8 cellular contexts compared by ENCODE assay signal in the genomic region with DNA sequence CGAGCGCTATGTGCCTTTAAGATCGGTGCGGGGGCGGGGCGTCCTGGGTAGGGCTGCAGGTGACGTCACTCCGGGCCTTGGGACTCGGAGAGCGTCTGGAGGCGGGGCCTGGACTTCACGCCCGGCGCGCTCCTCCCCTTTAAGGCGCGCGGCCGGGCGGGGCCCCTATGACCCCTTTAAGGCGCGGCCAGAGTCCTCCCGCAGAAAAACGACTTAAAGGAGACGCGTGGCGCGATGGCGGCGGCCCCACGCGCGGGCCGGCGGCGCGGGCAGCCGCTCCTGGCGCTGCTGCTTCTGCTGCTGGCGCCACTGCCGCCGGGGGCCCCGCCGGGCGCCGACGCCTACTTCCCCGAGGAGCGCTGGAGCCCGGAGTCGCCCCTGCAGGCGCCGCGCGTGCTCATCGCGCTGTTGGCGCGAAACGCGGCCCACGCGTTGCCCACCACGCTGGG. TPM values are rescaled to one million over a fixed set of nuclear protein-coding genes. Genes with fewer than 3 reads are reported as not detected.
A peak's percentile ranks its signal among the peaks of the same experiment; 100 is the strongest.
DNase-seq lines count a peak whose midpoint lies in the region; ATAC-seq and TF ChIP-seq lines count a peak whose summit lies in the region.

A gene (plus strand): TSS at position 170 of the 449 bp plus-strand sequence. CDS start 65 bp downstream, at position 235.

- peaks cover 5% of the 10 kb centered on the region for H3K27me3 Mint-ChIP-seq in GM23338 (ENCODE audit: insufficient read depth, low read depth, poor library complexity)
- H3K27me3 Mint-ChIP-seq in naive thymus-derived CD4-positive, alpha-beta T cell = no peaks in the 10 kb centered on the region
- no peaks in the 10 kb centered on the region for H3K27me3 Mint-ChIP-seq in stimulated activated memory B cell treated with anti-CD40 and anti-IgM and Interleukin-4, amounts not matched to agents 10 μg/mL and 1 μg/mL and 100 μg/mL, for 72 hours

- H3K27ac ChIP-seq in GM23338 (ENCODE audit: low read depth) (no peak within 1 kb of the TSS), RWPE1 (peak within 1 kb of the TSS; percentile 91)
- peak within 1 kb of the TSS; percentile 76 for H3K27ac ChIP-seq in naive thymus-derived CD4-positive, alpha-beta T cell (ENCODE audit: low read depth, low read length)

- no peaks in the 10 kb centered on the region for H3K9me3 ChIP-seq in naive thymus-derived CD4-positive, alpha-beta T cell (ENCODE audit: control insufficient read depth in 2 of 3, low read length in 3 of 3)

- no peaks in the 10 kb centered on the region for H3K79me2 ChIP-seq in GM23338 (replicated peaks; ENCODE audit: insufficient read depth)

- no peak within 1 kb of the TSS for H3K27ac Mint-ChIP-seq in GM23338
- peak within 1 kb of the TSS in 6 of 9 donors; percentile 36 to 80 (median 66) for H3K27ac Mint-ChIP-seq in naive thymus-derived CD4-positive, alpha-beta T cell
- peak within 1 kb of the TSS; percentile 90 for H3K27ac Mint-ChIP-seq in stimulated activated memory B cell treated with anti-CD40 and anti-IgM and Interleukin-4, amounts not matched to agents 10 μg/mL and 1 μg/mL and 100 μg/mL, for 72 hours

- no peaks in the 10 kb centered on the region for H3K9me3 Mint-ChIP-seq in GM23338
- no peaks in the 10 kb centered on the region for H3K9me3 Mint-ChIP-seq in naive thymus-derived CD4-positive, alpha-beta T cell
- no peaks in the 10 kb centered on the region for H3K9me3 Mint-ChIP-seq in stimulated activated memory B cell treated with anti-CD40 and anti-IgM and Interleukin-4, amounts not matched to agents 10 μg/mL and 1 μg/mL and 100 μg/mL, for 72 hours

- no peaks in the 10 kb centered on the region for H3K36me3 ChIP-seq in GM23338 (ENCODE audit: insufficient read depth)
- H3K36me3 ChIP-seq in naive thymus-derived CD4-positive, alpha-beta T cell (ENCODE audit: control insufficient read depth in 2 of 3, insufficient read depth in 3 of 3, low read length in 3 of 3) = peaks cover 0 to 23% (median 4%) of the 10 kb centered on the region in 3 experiments

- 0 out of 4 replicates have a peak, but pooled peaks of 1 of the 2 experiments have one; percentile 4 for TF ChIP-seq CTCF in GM23338 (conservative IDR thresholded peaks at IDR 0.05; ENCODE audit: low read depth in 2 of 2)
- no peak for TF ChIP-seq CTCF in RWPE1 (conservative IDR thresholded peaks at IDR 0.05; ENCODE audit: low read depth)

- H3K27me3 ChIP-seq in GM23338 (ENCODE audit: insufficient read depth) = peaks cover 4% of the 10 kb centered on the region; the same call in 1 of the 2 replicates
- no peaks in the 10 kb centered on the region for H3K27me3 ChIP-seq in naive thymus-derived CD4-positive, alpha-beta T cell (ENCODE audit: control insufficient read depth in 2 of 2, insufficient read depth in 2 of 2, low read length in 2 of 2)

- H3K4me2 ChIP-seq in GM23338 = peak within 1 kb of the TSS; percentile 88

- peaks cover 13% of the 10 kb centered on the region; the same call in 1 of the 2 replicates for H3F3A ChIP-seq in GM23338 (replicated peaks; ENCODE audit: low read depth)

- H2AFZ ChIP-seq in GM23338 = peak within 1 kb of the TSS; percentile 95

- no peaks in the 10 kb centered on the region; the same call in 1 of the 2 replicates for H4K20me1 ChIP-seq in GM23338 (replicated peaks; ENCODE audit: insufficient read depth)

- CTCF ChIA-PET in RWPE1 (lab: Yijun Ruan, JAX) = no interaction called here
- CTCF ChIA-PET in naive thymus-derived CD4-positive, alpha-beta T cell (lab: Charles Lee) = no interaction called here

- H3K9me2 ChIP-seq in GM23338 (ENCODE audit: insufficient read depth) = no peaks in the 10 kb centered on the region

- H3K4me3 ChIP-seq in GM23338 = peak within 1 kb of the TSS; percentile 77
- peak within 1 kb of the TSS; percentile 81 for H3K4me3 ChIP-seq in naive thymus-derived CD4-positive, alpha-beta T cell (ENCODE audit: low read length)

- peak within 1 kb of the TSS; percentile 78 for H3K4me3 Mint-ChIP-seq in GM23338
- peak within 1 kb of the TSS; percentile 73 to 90 (median 84) for H3K4me3 Mint-ChIP-seq in naive thymus-derived CD4-positive, alpha-beta T cell
- H3K4me3 Mint-ChIP-seq in stimulated activated memory B cell treated with anti-CD40 and anti-IgM and Interleukin-4, amounts not matched to agents 10 μg/mL and 1 μg/mL and 100 μg/mL, for 72 hours = peak within 1 kb of the TSS; percentile 91

- intact Hi-C loops in naive thymus-derived CD4-positive, alpha-beta T cell (cut with micrococcal nuclease) = loop anchor here (1.0 to 5.0 kb wide), 13 partner anchors 16 to 1637 kb away; a partner anchor contains a TSS

- H3K4me1 Mint-ChIP-seq in GM23338 = peaks cover 8% of the 10 kb centered on the region; the same call in 2 of the 3 replicates
- H3K4me1 Mint-ChIP-seq in naive thymus-derived CD4-positive, alpha-beta T cell = peaks cover 8 to 29% (median 20%) of the 10 kb centered on the region in 7 donors
- H3K4me1 Mint-ChIP-seq in stimulated activated memory B cell treated with anti-CD40 and anti-IgM and Interleukin-4, amounts not matched to agents 10 μg/mL and 1 μg/mL and 100 μg/mL, for 72 hours = peaks cover 32% of the 10 kb centered on the region

- H3K36me3 Mint-ChIP-seq in GM23338 (ENCODE audit: low read depth) = peaks cover 12% of the 10 kb centered on the region
- H3K36me3 Mint-ChIP-seq in naive thymus-derived CD4-positive, alpha-beta T cell = peaks cover 0 to 12% (median 6%) of the 10 kb centered on the region in 5 donors
- peaks cover 27% of the 10 kb centered on the region for H3K36me3 Mint-ChIP-seq in stimulated activated memory B cell treated with anti-CD40 and anti-IgM and Interleukin-4, amounts not matched to agents 10 μg/mL and 1 μg/mL and 100 μg/mL, for 72 hours

- 0 out of 2 replicates have a peak, but pooled peaks cover 3% of the 10 kb centered on the region for H3K4me1 ChIP-seq in GM23338 (ENCODE audit: insufficient read depth)
- peaks cover 16% of the 10 kb centered on the region in 2 donors for H3K4me1 ChIP-seq in naive thymus-derived CD4-positive, alpha-beta T cell (ENCODE audit: control insufficient read depth in 2 of 2, insufficient read depth in 2 of 2, low read length in 2 of 2)

- DNase-seq in DMS53 treated with DMSO at 0.1 percent for 48 hours (lab: John Stamatoyannopoulos, UW; ENCODE audit: unreplicated experiment) (peak; percentile 67), GM23338 (ENCODE audit: low spot score) (peak; percentile 100), LoVo (ENCODE audit: low spot score) (peak; percentile 99), RWPE1 (ENCODE audit: low spot score) (peak; percentile 98), fibroblast of gingiva (ENCODE audit: low read depth) (peak; percentile 95)
- peak; percentile 96 to 98 for DNase-seq in activated T-helper 1 cell treated with anti-CD3 and anti-CD28 coated beads, Interleukin-2, amount 50 U/mL, for 16 hours (ENCODE audit: low read depth in 1 of 2, low spot score in 1 of 2)
- peak; percentile 92 to 99 (median 96) for DNase-seq in naive thymus-derived CD4-positive, alpha-beta T cell

- POLR2A ChIA-PET in RWPE1 (lab: Yijun Ruan, JAX; ENCODE audit: low non-redundant PET) = no interaction called here
- POLR2A ChIA-PET in naive thymus-derived CD4-positive, alpha-beta T cell (lab: Charles Lee) = interaction anchor here (0.6 to 3.5 kb wide), 4 partner anchors 44 to 1602 kb away, joined by 3 to 12 read pairs (median 6); a partner anchor contains a TSS

- peak; percentile 96 for ATAC-seq in GM23338
- ATAC-seq in naive thymus-derived CD4-positive, alpha-beta T cell = peak; percentile 99
- ATAC-seq in stimulated activated memory B cell treated with anti-CD40 and anti-IgM and Interleukin-4, amounts not matched to agents 10 μg/mL and 1 μg/mL and 100 μg/mL, for 72 hours = peak; percentile 99

TF ChIP-seq in GM23338, 12 proteins besides CTCF, POLR2A, EP300 and RAD21:
- TF ChIP-seq CREB1 (CRISPR knock-in tag; IDR thresholded peaks at IDR 0.05; ENCODE audit: low read depth) (peak; percentile 94), POLR2AphosphoS5 (IDR thresholded peaks at IDR 0.05; ENCODE audit: low read depth) (0 out of 2 replicates have a peak, but pooled peaks have one; percentile 39), JUNB (IDR thresholded peaks at IDR 0.05; ENCODE audit: unreplicated experiment) (no peak)

RNA-seq across cellular contexts. Expression of the gene that starts here (rescaled TPM):
- total RNA-seq in GM23338 (2014; rRNA removed; shearing (Covaris generic)) = 52.0 and 63.4 TPM in 2 replicates
- polyA plus RNA-seq in GM23338 (2016; fragmentation: Nextera tagmentation; extraction: Ambion mirVana) = 16.1 and 18.2 TPM in 2 replicates
- 10 to 100 TPM; 50.1 to 70.6 (median 61.3) TPM for total RNA-seq in naive thymus-derived CD4-positive, alpha-beta T cell
- polyA plus RNA-seq in naive thymus-derived CD4-positive, alpha-beta T cell = 10 to 100 TPM; 13.2 to 23.8 TPM
